Comparison of ENCODE assay signal across 1 cellular context in genomic region chr1:198281911-198282310, GRCh38.
TF ChIP-seq lines count a peak whose summit lies in the region.

No MANE protein-coding gene starts in this region.

TF ChIP-seq in WTC11, 78 proteins besides CTCF, POLR2A, EP300 and RAD21 (continued from another document):
- TF ChIP-seq PRDM15 (CRISPR knock-in tag; IDR thresholded peaks at IDR 0.05) = no peak
- no peak for TF ChIP-seq FOXP1 (CRISPR knock-in tag; IDR thresholded peaks at IDR 0.05; ENCODE audit: borderline replicate concordance)
- TF ChIP-seq ATF2 (CRISPR knock-in tag; IDR thresholded peaks at IDR 0.05; ENCODE audit: borderline replicate concordance, low read depth) = no peak
- TF ChIP-seq JAZF1 (CRISPR knock-in tag; IDR thresholded peaks at IDR 0.05) = no peak
- TF ChIP-seq IRF2 (CRISPR knock-in tag; IDR thresholded peaks at IDR 0.05; ENCODE audit: borderline replicate concordance, low read depth) = no peak
- TF ChIP-seq FOXP4 (CRISPR knock-in tag; IDR thresholded peaks at IDR 0.05) = no peak
- no peak for TF ChIP-seq ELF4 (CRISPR knock-in tag; IDR thresholded peaks at IDR 0.05; ENCODE audit: low read depth)
- TF ChIP-seq CREM (CRISPR knock-in tag; IDR thresholded peaks at IDR 0.05) = no peak
